In the genomic region with DNA sequence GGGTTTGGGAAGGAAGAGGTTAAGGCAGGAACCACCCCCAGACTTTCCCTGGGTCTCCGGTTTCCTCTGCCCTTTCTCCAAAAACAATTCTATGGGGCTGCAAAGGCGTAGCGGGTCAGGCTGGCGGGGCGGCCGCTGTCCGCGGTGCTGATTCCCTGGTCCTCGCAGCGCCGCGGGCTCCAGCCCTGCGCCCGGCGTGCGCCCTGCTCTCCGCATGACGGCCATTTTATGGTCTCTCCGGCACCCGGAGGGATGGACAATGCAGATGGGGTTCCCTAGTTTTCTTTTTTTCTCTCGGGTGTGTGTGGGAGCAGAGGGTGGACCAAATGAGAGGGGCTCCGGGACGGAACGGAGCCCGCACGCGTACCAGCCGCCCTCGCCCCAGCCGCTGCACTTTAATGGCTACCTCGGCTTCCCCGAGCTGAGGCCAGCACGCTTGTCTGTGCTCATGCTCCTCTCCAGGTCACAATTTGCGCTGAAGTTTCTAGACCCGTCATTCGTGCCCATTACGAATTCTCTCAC, we compare ENCODE assay signal across 1 cellular context.
TF ChIP-seq lines count a peak whose summit lies in the region.

No MANE protein-coding gene starts in this region.

TF ChIP-seq in HepG2, 621 proteins besides CTCF, POLR2A, EP300 and RAD21 (continued from another document and continues in another):
- TF ChIP-seq, protein P1, sequence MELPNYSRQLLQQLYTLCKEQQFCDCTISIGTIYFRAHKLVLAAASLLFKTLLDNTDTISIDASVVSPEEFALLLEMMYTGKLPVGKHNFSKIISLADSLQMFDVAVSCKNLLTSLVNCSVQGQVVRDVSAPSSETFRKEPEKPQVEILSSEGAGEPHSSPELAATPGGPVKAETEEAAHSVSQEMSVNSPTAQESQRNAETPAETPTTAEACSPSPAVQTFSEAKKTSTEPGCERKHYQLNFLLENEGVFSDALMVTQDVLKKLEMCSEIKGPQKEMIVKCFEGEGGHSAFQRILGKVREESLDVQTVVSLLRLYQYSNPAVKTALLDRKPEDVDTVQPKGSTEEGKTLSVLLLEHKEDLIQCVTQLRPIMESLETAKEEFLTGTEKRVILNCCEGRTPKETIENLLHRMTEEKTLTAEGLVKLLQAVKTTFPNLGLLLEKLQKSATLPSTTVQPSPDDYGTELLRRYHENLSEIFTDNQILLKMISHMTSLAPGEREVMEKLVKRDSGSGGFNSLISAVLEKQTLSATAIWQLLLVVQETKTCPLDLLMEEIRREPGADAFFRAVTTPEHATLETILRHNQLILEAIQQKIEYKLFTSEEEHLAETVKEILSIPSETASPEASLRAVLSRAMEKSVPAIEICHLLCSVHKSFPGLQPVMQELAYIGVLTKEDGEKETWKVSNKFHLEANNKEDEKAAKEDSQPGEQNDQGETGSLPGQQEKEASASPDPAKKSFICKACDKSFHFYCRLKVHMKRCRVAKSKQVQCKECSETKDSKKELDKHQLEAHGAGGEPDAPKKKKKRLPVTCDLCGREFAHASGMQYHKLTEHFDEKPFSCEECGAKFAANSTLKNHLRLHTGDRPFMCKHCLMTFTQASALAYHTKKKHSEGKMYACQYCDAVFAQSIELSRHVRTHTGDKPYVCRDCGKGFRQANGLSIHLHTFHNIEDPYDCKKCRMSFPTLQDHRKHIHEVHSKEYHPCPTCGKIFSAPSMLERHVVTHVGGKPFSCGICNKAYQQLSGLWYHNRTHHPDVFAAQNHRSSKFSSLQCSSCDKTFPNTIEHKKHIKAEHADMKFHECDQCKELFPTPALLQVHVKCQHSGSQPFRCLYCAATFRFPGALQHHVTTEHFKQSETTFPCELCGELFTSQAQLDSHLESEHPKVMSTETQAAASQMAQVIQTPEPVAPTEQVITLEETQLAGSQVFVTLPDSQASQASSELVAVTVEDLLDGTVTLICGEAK (IDR thresholded peaks at IDR 0.05), result no peak
- TF ChIP-seq, protein P1 (CRISPR knock-in tag; IDR thresholded peaks at IDR 0.05), result peak; percentile 62; the same call in 1 of the 2 replicates
- TF ChIP-seq, protein P2, sequence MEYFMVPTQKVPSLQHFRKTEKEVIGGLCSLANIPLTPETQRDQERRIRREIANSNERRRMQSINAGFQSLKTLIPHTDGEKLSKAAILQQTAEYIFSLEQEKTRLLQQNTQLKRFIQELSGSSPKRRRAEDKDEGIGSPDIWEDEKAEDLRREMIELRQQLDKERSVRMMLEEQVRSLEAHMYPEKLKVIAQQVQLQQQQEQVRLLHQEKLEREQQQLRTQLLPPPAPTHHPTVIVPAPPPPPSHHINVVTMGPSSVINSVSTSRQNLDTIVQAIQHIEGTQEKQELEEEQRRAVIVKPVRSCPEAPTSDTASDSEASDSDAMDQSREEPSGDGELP (IDR thresholded peaks at IDR 0.05; ENCODE audit: borderline replicate concordance, low read depth), result no peak
- TF ChIP-seq PTBP1 (IDR thresholded peaks at IDR 0.05; ENCODE audit: low read depth, low read length, poor library complexity, severe bottlenecking), result no peak
- TF ChIP-seq, protein P3, sequence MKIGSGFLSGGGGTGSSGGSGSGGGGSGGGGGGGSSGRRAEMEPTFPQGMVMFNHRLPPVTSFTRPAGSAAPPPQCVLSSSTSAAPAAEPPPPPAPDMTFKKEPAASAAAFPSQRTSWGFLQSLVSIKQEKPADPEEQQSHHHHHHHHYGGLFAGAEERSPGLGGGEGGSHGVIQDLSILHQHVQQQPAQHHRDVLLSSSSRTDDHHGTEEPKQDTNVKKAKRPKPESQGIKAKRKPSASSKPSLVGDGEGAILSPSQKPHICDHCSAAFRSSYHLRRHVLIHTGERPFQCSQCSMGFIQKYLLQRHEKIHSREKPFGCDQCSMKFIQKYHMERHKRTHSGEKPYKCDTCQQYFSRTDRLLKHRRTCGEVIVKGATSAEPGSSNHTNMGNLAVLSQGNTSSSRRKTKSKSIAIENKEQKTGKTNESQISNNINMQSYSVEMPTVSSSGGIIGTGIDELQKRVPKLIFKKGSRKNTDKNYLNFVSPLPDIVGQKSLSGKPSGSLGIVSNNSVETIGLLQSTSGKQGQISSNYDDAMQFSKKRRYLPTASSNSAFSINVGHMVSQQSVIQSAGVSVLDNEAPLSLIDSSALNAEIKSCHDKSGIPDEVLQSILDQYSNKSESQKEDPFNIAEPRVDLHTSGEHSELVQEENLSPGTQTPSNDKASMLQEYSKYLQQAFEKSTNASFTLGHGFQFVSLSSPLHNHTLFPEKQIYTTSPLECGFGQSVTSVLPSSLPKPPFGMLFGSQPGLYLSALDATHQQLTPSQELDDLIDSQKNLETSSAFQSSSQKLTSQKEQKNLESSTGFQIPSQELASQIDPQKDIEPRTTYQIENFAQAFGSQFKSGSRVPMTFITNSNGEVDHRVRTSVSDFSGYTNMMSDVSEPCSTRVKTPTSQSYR (CRISPR knock-in tag; IDR thresholded peaks at IDR 0.05; ENCODE audit: borderline replicate concordance), result no peak
- 0 out of 2 replicates have a peak, but pooled peaks have one; percentile 43 for TF ChIP-seq FOXO1 (CRISPR knock-in tag; IDR thresholded peaks at IDR 0.05)
- TF ChIP-seq NR2F1 (CRISPR knock-in tag; IDR thresholded peaks at IDR 0.05), result no peak
- no peak for TF ChIP-seq ZFP36L1 (CRISPR knock-in tag; IDR thresholded peaks at IDR 0.05)
- TF ChIP-seq CCDC6 (CRISPR knock-in tag; IDR thresholded peaks at IDR 0.05), result peak; percentile 65; the same call in 1 of the 2 replicates
- TF ChIP-seq, protein P4, sequence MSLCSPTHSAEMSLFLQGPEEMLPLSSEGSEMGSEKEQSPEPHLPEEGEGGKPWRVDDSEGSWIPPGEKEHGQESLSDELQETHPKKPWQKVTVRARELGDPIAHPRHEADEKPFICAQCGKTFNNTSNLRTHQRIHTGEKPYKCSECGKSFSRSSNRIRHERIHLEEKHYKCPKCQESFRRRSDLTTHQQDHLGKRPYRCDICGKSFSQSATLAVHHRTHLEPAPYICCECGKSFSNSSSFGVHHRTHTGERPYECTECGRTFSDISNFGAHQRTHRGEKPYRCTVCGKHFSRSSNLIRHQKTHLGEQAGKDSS (CRISPR knock-in tag; IDR thresholded peaks at IDR 0.05; ENCODE audit: borderline replicate concordance, low read depth), result 0 out of 2 replicates have a peak, but pooled peaks have one; percentile 29
- 0 out of 2 replicates have a peak, but pooled peaks have one; percentile 36 for TF ChIP-seq KLF12 (CRISPR knock-in tag; IDR thresholded peaks at IDR 0.05; ENCODE audit: borderline replicate concordance)
- no peak for TF ChIP-seq CEBPB (IDR thresholded peaks at IDR 0.05; ENCODE audit: borderline replicate concordance, low read depth, low read length)
- TF ChIP-seq ZNF501 (CRISPR knock-in tag; IDR thresholded peaks at IDR 0.05), result peak; percentile 46; the same call in 1 of the 2 replicates
- TF ChIP-seq KDM2A (CRISPR knock-in tag; IDR thresholded peaks at IDR 0.05; ENCODE audit: borderline replicate concordance, low read depth), result peak; percentile 54; the same call in 1 of the 2 replicates
- TF ChIP-seq, protein P5, sequence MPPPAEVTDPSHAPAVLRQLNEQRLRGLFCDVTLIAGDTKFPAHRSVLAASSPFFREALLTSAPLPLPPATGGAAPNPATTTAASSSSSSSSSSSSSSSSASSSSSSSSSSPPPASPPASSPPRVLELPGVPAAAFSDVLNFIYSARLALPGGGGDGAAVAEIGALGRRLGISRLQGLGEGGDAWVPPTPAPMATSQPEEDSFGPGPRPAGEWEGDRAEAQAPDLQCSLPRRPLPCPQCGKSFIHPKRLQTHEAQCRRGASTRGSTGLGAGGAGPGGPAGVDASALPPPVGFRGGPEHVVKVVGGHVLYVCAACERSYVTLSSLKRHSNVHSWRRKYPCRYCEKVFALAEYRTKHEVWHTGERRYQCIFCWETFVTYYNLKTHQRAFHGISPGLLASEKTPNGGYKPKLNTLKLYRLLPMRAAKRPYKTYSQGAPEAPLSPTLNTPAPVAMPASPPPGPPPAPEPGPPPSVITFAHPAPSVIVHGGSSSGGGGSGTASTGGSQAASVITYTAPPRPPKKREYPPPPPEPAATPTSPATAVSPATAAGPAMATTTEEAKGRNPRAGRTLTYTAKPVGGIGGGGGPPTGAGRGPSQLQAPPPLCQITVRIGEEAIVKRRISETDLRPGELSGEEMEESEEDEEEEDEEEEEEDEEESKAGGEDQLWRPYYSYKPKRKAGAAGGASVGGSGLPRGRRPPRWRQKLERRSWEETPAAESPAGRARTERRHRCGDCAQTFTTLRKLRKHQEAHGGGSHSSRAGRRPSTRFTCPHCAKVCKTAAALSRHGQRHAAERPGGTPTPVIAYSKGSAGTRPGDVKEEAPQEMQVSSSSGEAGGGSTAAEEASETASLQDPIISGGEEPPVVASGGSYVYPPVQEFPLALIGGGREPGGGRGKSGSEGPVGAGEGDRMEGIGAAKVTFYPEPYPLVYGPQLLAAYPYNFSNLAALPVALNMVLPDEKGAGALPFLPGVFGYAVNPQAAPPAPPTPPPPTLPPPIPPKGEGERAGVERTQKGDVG (CRISPR knock-in tag; IDR thresholded peaks at IDR 0.05; ENCODE audit: borderline replicate concordance), result no peak
- TF ChIP-seq, protein P6, sequence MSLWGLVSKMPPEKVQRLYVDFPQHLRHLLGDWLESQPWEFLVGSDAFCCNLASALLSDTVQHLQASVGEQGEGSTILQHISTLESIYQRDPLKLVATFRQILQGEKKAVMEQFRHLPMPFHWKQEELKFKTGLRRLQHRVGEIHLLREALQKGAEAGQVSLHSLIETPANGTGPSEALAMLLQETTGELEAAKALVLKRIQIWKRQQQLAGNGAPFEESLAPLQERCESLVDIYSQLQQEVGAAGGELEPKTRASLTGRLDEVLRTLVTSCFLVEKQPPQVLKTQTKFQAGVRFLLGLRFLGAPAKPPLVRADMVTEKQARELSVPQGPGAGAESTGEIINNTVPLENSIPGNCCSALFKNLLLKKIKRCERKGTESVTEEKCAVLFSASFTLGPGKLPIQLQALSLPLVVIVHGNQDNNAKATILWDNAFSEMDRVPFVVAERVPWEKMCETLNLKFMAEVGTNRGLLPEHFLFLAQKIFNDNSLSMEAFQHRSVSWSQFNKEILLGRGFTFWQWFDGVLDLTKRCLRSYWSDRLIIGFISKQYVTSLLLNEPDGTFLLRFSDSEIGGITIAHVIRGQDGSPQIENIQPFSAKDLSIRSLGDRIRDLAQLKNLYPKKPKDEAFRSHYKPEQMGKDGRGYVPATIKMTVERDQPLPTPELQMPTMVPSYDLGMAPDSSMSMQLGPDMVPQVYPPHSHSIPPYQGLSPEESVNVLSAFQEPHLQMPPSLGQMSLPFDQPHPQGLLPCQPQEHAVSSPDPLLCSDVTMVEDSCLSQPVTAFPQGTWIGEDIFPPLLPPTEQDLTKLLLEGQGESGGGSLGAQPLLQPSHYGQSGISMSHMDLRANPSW (CRISPR knock-in tag; IDR thresholded peaks at IDR 0.05; ENCODE audit: borderline replicate concordance), result no peak
- TF ChIP-seq, protein P7, sequence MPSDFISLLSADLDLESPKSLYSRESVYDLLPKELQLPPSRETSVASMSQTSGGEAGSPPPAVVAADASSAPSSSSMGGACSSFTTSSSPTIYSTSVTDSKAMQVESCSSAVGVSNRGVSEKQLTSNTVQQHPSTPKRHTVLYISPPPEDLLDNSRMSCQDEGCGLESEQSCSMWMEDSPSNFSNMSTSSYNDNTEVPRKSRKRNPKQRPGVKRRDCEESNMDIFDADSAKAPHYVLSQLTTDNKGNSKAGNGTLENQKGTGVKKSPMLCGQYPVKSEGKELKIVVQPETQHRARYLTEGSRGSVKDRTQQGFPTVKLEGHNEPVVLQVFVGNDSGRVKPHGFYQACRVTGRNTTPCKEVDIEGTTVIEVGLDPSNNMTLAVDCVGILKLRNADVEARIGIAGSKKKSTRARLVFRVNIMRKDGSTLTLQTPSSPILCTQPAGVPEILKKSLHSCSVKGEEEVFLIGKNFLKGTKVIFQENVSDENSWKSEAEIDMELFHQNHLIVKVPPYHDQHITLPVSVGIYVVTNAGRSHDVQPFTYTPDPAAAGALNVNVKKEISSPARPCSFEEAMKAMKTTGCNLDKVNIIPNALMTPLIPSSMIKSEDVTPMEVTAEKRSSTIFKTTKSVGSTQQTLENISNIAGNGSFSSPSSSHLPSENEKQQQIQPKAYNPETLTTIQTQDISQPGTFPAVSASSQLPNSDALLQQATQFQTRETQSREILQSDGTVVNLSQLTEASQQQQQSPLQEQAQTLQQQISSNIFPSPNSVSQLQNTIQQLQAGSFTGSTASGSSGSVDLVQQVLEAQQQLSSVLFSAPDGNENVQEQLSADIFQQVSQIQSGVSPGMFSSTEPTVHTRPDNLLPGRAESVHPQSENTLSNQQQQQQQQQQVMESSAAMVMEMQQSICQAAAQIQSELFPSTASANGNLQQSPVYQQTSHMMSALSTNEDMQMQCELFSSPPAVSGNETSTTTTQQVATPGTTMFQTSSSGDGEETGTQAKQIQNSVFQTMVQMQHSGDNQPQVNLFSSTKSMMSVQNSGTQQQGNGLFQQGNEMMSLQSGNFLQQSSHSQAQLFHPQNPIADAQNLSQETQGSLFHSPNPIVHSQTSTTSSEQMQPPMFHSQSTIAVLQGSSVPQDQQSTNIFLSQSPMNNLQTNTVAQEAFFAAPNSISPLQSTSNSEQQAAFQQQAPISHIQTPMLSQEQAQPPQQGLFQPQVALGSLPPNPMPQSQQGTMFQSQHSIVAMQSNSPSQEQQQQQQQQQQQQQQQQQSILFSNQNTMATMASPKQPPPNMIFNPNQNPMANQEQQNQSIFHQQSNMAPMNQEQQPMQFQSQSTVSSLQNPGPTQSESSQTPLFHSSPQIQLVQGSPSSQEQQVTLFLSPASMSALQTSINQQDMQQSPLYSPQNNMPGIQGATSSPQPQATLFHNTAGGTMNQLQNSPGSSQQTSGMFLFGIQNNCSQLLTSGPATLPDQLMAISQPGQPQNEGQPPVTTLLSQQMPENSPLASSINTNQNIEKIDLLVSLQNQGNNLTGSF (CRISPR knock-in tag; IDR thresholded peaks at IDR 0.05), result peak; percentile 87
- no peak for TF ChIP-seq ATAD3A (CRISPR knock-in tag; IDR thresholded peaks at IDR 0.05)
- no peak for TF ChIP-seq GTF3A (CRISPR knock-in tag; conservative IDR thresholded peaks at IDR 0.05)
- TF ChIP-seq FOXA3 (CRISPR knock-in tag; IDR thresholded peaks at IDR 0.05), result no peak
